26 cellular contexts compared by ENCODE assay signal in the genomic region with DNA sequence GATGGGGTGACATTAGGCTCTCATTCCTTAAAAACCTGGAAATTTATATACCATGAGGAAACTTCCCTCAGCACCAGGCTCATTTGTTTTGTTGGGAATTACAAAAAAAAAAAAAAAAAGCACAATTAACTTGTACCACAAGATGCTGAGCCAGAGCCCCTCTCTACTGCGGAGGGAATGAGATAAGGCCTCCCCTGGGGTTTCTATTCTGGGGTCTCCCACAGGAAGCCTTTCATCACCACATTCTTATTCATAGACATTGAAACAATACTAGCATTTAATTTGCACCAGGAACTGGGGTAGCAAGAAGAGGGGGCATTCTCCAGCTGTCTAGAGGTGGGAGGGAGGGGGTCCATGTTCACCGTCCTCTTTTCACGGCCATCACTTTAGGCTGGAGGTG.
"Had no signal": no experiment of that assay in that cellular context is flagged by ENCODE, and none has a peak within 500 bp of the region (broad histone marks: within the 10 kb centered on the region; RNA-seq: fewer than 3 reads in every experiment).

No MANE protein-coding gene starts in this region.

- ATAC-seq: effector memory CD8-positive, alpha-beta T cell; left lobe of liver; natural killer cell; sciatic nerve; stimulated activated effector memory CD8-positive, alpha-beta T cell treated with anti-CD3 and anti-CD28 coated beads, Interleukin-12 subunit alpha, Interleukin-12 subunit beta, amount 100 ng/mL, for 72 hours had no signal

- H3K27ac ChIP-seq: esophagus squamous epithelium, prostate gland, right atrium auricular region, stomach, testis, tibial artery had no signal

- H3K27ac Mint-ChIP-seq: effector memory CD8-positive, alpha-beta T cell; memory B cell; natural killer cell; stimulated activated effector memory CD8-positive, alpha-beta T cell treated with anti-CD3 and anti-CD28 coated beads, Interleukin-12 subunit alpha, Interleukin-12 subunit beta, amount 100 ng/mL, for 72 hours; type B pancreatic cell had no signal

- H3K27me3 Mint-ChIP-seq: memory B cell had no signal

- H3K27me3 ChIP-seq: esophagus squamous epithelium, right atrium auricular region, stomach, testis, tibial artery had no signal

- H3K9me3 ChIP-seq: esophagus squamous epithelium, prostate gland, right atrium auricular region, stomach, testis, tibial artery had no signal

- DNase-seq: cortex of kidney; effector memory CD8-positive, alpha-beta T cell; erythroblast; esophagus squamous epithelium; foreskin melanocyte; hypothalamus; kidney; natural killer cell; nucleus accumbens; stimulated activated CD4-positive, alpha-beta T cell treated with anti-CD3 and anti-CD28 coated beads, Interleukin-12 subunit alpha, Interleukin-12 subunit beta, amount 100 ng/mL, for 4 hours; stimulated activated CD4-positive, alpha-beta T cell treated with anti-CD3 and anti-CD28 coated beads, Interleukin-1b, Interleukin-23, amount 100 ng/mL, for 48 hours; stimulated activated CD4-positive, alpha-beta T cell treated with anti-CD3 and anti-CD28 coated beads, Interleukin-4, amount 100 ng/mL, for 1 hour; stimulated activated naive CD4-positive, alpha-beta T cell treated with Interleukin-2 at 50 U/mL for 16 hours; stomach; testis; tibial artery had no signal

- H3K4me3 Mint-ChIP-seq: effector memory CD8-positive, alpha-beta T cell; memory B cell; natural killer cell; neural crest cell; stimulated activated effector memory CD8-positive, alpha-beta T cell treated with anti-CD3 and anti-CD28 coated beads, Interleukin-12 subunit alpha, Interleukin-12 subunit beta, amount 100 ng/mL, for 72 hours; type B pancreatic cell had no signal

- H3K36me3 Mint-ChIP-seq: memory B cell; natural killer cell; stimulated activated effector memory CD8-positive, alpha-beta T cell treated with anti-CD3 and anti-CD28 coated beads, Interleukin-12 subunit alpha, Interleukin-12 subunit beta, amount 100 ng/mL, for 72 hours; type B pancreatic cell had no signal

- H3K4me1 ChIP-seq: esophagus squamous epithelium, prostate gland, stomach, testis, tibial artery had no signal

- H3K9me3 Mint-ChIP-seq: effector memory CD8-positive, alpha-beta T cell; memory B cell; natural killer cell; neural crest cell; stimulated activated effector memory CD8-positive, alpha-beta T cell treated with anti-CD3 and anti-CD28 coated beads, Interleukin-12 subunit alpha, Interleukin-12 subunit beta, amount 100 ng/mL, for 72 hours; type B pancreatic cell had no signal

- H3K4me1 Mint-ChIP-seq: memory B cell; natural killer cell; neural crest cell; stimulated activated effector memory CD8-positive, alpha-beta T cell treated with anti-CD3 and anti-CD28 coated beads, Interleukin-12 subunit alpha, Interleukin-12 subunit beta, amount 100 ng/mL, for 72 hours had no signal

- H3K4me3 ChIP-seq: esophagus squamous epithelium, lung, prostate gland, right atrium auricular region, smooth muscle cell, stomach, testis, tibial artery had no signal

- H3K4me2 ChIP-seq: smooth muscle cell had no signal

- H3K36me3 ChIP-seq: esophagus squamous epithelium, prostate gland, right atrium auricular region, stomach, tibial artery had no signal
